In genomic region chr21:45554477-45555175, GRCh38 we compare ENCODE assay signal across 1 cellular context.
TF ChIP-seq lines count a peak whose summit lies in the region.

No MANE protein-coding gene starts in this region.

TF ChIP-seq in HepG2, 621 proteins besides CTCF, POLR2A, EP300 and RAD21 (continued from another document):
- TF ChIP-seq THRA (CRISPR knock-in tag; IDR thresholded peaks at IDR 0.05; ENCODE audit: borderline replicate concordance), result peak; percentile 26; the same call in 1 of the 2 replicates
- TF ChIP-seq FOXO1 (CRISPR knock-in tag; IDR thresholded peaks at IDR 0.05), result 0 out of 2 replicates have a peak, but pooled peaks have one; percentile 44
- TF ChIP-seq ZNF101 (CRISPR knock-in tag; IDR thresholded peaks at IDR 0.05; ENCODE audit: borderline replicate concordance, low read depth), result no peak
- TF ChIP-seq SIX4 (CRISPR knock-in tag; IDR thresholded peaks at IDR 0.05), result peak; percentile 15; the same call in 1 of the 2 replicates
- TF ChIP-seq PRDM10 (CRISPR knock-in tag; IDR thresholded peaks at IDR 0.05; ENCODE audit: low read depth), result 0 out of 2 replicates have a peak, but pooled peaks have one; percentile 20
- TF ChIP-seq GRHL1 (CRISPR knock-in tag; conservative IDR thresholded peaks at IDR 0.05), result no peak
- TF ChIP-seq ZNF512B (CRISPR knock-in tag; IDR thresholded peaks at IDR 0.05; ENCODE audit: borderline replicate concordance), result peak; percentile 89; the same call in 1 of the 2 replicates
- TF ChIP-seq RARA (CRISPR knock-in tag; IDR thresholded peaks at IDR 0.05), result 0 out of 2 replicates have a peak, but pooled peaks have one; percentile 7
- TF ChIP-seq HOXA3 (CRISPR knock-in tag; IDR thresholded peaks at IDR 0.05), result peak; percentile 59; the same call in 1 of the 2 replicates
- peak; percentile 45; the same call in 1 of the 2 replicates for TF ChIP-seq E2F1 (CRISPR knock-in tag; IDR thresholded peaks at IDR 0.05)
- no peak for TF ChIP-seq IKZF4 (CRISPR knock-in tag; IDR thresholded peaks at IDR 0.05; ENCODE audit: borderline replicate concordance, low read depth, not compliant biosample characterization)
- peak; percentile 3 for TF ChIP-seq ZNF18 (CRISPR knock-in tag; IDR thresholded peaks at IDR 0.05; ENCODE audit: insufficient replicate concordance)
- TF ChIP-seq ZNF274 (CRISPR knock-in tag; IDR thresholded peaks at IDR 0.05), result no peak
- peak; percentile 79 for TF ChIP-seq ZFX (CRISPR knock-in tag; IDR thresholded peaks at IDR 0.05; ENCODE audit: low read depth)
- peak; percentile 41; the same call in 1 of the 2 replicates for TF ChIP-seq ZNF788 (CRISPR knock-in tag; IDR thresholded peaks at IDR 0.05; ENCODE audit: borderline replicate concordance)
- no peak for TF ChIP-seq ZBTB40 (IDR thresholded peaks at IDR 0.05)
- peak; percentile 49; the same call in 1 of the 2 replicates for TF ChIP-seq ZBTB40 (CRISPR knock-in tag; IDR thresholded peaks at IDR 0.05)
- 0 out of 2 replicates have a peak, but pooled peaks have one; percentile 26 for TF ChIP-seq FOSL2 (CRISPR knock-in tag; IDR thresholded peaks at IDR 0.05)
- TF ChIP-seq ZNF350 (CRISPR knock-in tag; IDR thresholded peaks at IDR 0.05; ENCODE audit: borderline replicate concordance, low read depth), result 0 out of 2 replicates have a peak, but pooled peaks have one; percentile 34
- peak; percentile 97 for TF ChIP-seq ZNF549 (CRISPR knock-in tag; IDR thresholded peaks at IDR 0.05)
- no peak for TF ChIP-seq NAIF1 (CRISPR knock-in tag; IDR thresholded peaks at IDR 0.05; ENCODE audit: borderline replicate concordance)
- TF ChIP-seq GPN1 (CRISPR knock-in tag; IDR thresholded peaks at IDR 0.05; ENCODE audit: borderline replicate concordance), result no peak
- TF ChIP-seq ATF5 (CRISPR knock-in tag; IDR thresholded peaks at IDR 0.05; ENCODE audit: low read depth), result no peak
- peak; percentile 62; the same call in 1 of the 2 replicates for TF ChIP-seq ZFP90 (CRISPR knock-in tag; IDR thresholded peaks at IDR 0.05; ENCODE audit: borderline replicate concordance)
